Comparison of ENCODE assay signal across 9 cellular contexts in genomic region chr1:192445849-192446489, GRCh38.
DNase-seq lines count a peak whose midpoint lies in the region; ATAC-seq, FAIRE-seq and TF ChIP-seq lines count a peak whose summit lies in the region.
"Had no signal": no experiment of that assay in that cellular context is flagged by ENCODE, and none has a peak within 500 bp of the region (broad histone marks: within the 10 kb centered on the region; RNA-seq: fewer than 3 reads in every experiment).

No MANE protein-coding gene starts in this region.

- H3K36me3 ChIP-seq in H1 (ENCODE audit: control insufficient read depth in 2 of 4, insufficient read depth in 4 of 4, low read length in 3 of 4) (no peaks in the 10 kb centered on the region), neural progenitor cell (no peaks in the 10 kb centered on the region), upper lobe of left lung (no peaks in the 10 kb centered on the region)
- H3K36me3 ChIP-seq: BLaER1 had no signal

- H3F3A ChIP-seq in neural progenitor cell (ENCODE audit: low read depth), result no peaks in the 10 kb centered on the region

- H2AK5ac ChIP-seq in H1 (ENCODE audit: low read depth, low read length), result no peak overlapping the region

- H3K4ac ChIP-seq in H1 (replicated peaks; ENCODE audit: insufficient read length, low read depth, low read length), result no peak overlapping the region

- no peak overlapping the region for H3K4me2 ChIP-seq in H1 (ENCODE audit: insufficient read depth in 1 of 2, low read depth in 2 of 2, low read length in 2 of 2)
- H3K4me2 ChIP-seq in neural progenitor cell, result no peak overlapping the region
- H3K4me2 ChIP-seq: BLaER1 had no signal

- no peaks in the 10 kb centered on the region for H3K9me3 Mint-ChIP-seq in neural progenitor cell

- H4K5ac ChIP-seq in H1 (ENCODE audit: insufficient read length, low read depth, low read length), result no peak overlapping the region

- H2AFZ ChIP-seq in H1 (ENCODE audit: low read length) (no peak overlapping the region), neural progenitor cell (replicated peaks) (no peak overlapping the region)

- no peaks in the 10 kb centered on the region for H3K36me3 Mint-ChIP-seq in neural progenitor cell

- no peak overlapping the region for H3K18ac ChIP-seq in H1 (ENCODE audit: extremely low read depth, low read length)

- H3K27ac Mint-ChIP-seq in neural progenitor cell, result no peak overlapping the region

- H3K14ac ChIP-seq in H1 (ENCODE audit: insufficient read length), result no peak overlapping the region

- FAIRE-seq in H1 (lab: Jason Lieb, UNC), result no peak

- H2BK5ac ChIP-seq in H1 (ENCODE audit: low read depth, low read length), result no peak overlapping the region

- H3K4me1 Mint-ChIP-seq in neural progenitor cell, result peaks cover 2% of the 10 kb centered on the region

- H3K23ac ChIP-seq in H1 (ENCODE audit: insufficient read length), result no peak overlapping the region

- no peak overlapping the region for H2BK20ac ChIP-seq in H1 (ENCODE audit: low read length)

- H4K91ac ChIP-seq in H1 (replicated peaks; ENCODE audit: insufficient read length, low read length), result no peak overlapping the region

- H3K56ac ChIP-seq in H1 (replicated peaks; ENCODE audit: insufficient read length, low read depth, low read length), result no peak overlapping the region

- no peak overlapping the region for H2BK120ac ChIP-seq in H1 (replicated peaks; ENCODE audit: low read depth, low read length)

- no peaks in the 10 kb centered on the region for H3K23me2 ChIP-seq in H1 (ENCODE audit: low read depth, low read length)

- TF ChIP-seq CTCF in H1 (IDR thresholded peaks at IDR 0.05; ENCODE audit: control extremely low read depth in 1 of 3, insufficient read depth in 1 of 3, low read depth in 1 of 3, low read length in 3 of 3) (peak in 2 of 3 experiments; percentile 29 to 32; a peak in 2 of 4 replicates), neural progenitor cell (IDR thresholded peaks at IDR 0.05) (peak; percentile 94), upper lobe of left lung (IDR thresholded peaks at IDR 0.05) (peak; percentile 41 to 81 (median 76))

- H3K9ac ChIP-seq in H1 (replicated peaks in 1 of 4; ENCODE audit: extremely low read depth in 1 of 4, low read depth in 3 of 4, low read length in 3 of 4) (no peak overlapping the region), neural progenitor cell (no peak overlapping the region)
- H3K9ac ChIP-seq: BLaER1 had no signal

- H3K9me3 ChIP-seq in H1 (ENCODE audit: insufficient read depth in 2 of 2, low read depth in 1 of 2, low read length in 1 of 2) (no peaks in the 10 kb centered on the region), neural progenitor cell (ENCODE audit: low read depth) (no peaks in the 10 kb centered on the region), upper lobe of left lung (no peaks in the 10 kb centered on the region)
- H3K9me3 ChIP-seq: BLaER1 had no signal

- TF ChIP-seq RAD21 in H1 (IDR thresholded peaks at IDR 0.05 in 1 of 2, conservative IDR thresholded peaks at IDR 0.05 in 1 of 2; ENCODE audit: low read depth in 2 of 2, low read length in 2 of 2), result peak in 1 of 2 experiments; percentile 78

- no peak for TF ChIP-seq POLR2A in H1 (IDR thresholded peaks at IDR 0.05; ENCODE audit: control extremely low read depth in 1 of 2, low read depth in 2 of 2, low read length in 2 of 2)
- no peak for TF ChIP-seq POLR2A in upper lobe of left lung (IDR thresholded peaks at IDR 0.05)

- H3K4me1 ChIP-seq in H1 (replicated peaks in 1 of 4; ENCODE audit: control insufficient read depth in 3 of 4, insufficient read depth in 4 of 4, low read length in 3 of 4) (0 out of 7 replicates have a peak, but pooled peaks cover 0 to 2% (median 0%) of the 10 kb centered on the region in 4 experiments), neural progenitor cell (no peaks in the 10 kb centered on the region), upper lobe of left lung (peaks cover 0 to 4% (median 0%) of the 10 kb centered on the region in 4 donors)
- H3K4me1 ChIP-seq: BLaER1 had no signal

- H3K79me2 ChIP-seq in H1 (ENCODE audit: control insufficient read depth in 1 of 2, insufficient read depth in 2 of 2, low read length in 2 of 2) (no peaks in the 10 kb centered on the region), neural progenitor cell (ENCODE audit: low read depth) (no peaks in the 10 kb centered on the region)

- H4K20me1 ChIP-seq in H1 (replicated peaks in 1 of 2; ENCODE audit: control insufficient read depth in 1 of 2, insufficient read depth in 2 of 2, low read length in 2 of 2), result no peaks in the 10 kb centered on the region
- H4K20me1 ChIP-seq in neural progenitor cell (ENCODE audit: low read depth), result no peaks in the 10 kb centered on the region
- H4K20me1 ChIP-seq: BLaER1 had no signal

- H4K8ac ChIP-seq in H1 (ENCODE audit: extremely low read depth, insufficient read depth, low read length), result no peak overlapping the region

- H2BK12ac ChIP-seq in H1 (ENCODE audit: low read depth, low read length), result no peak overlapping the region

- ATAC-seq in HG02678 (IDR thresholded peaks at IDR 0.05; ENCODE audit: unreplicated experiment), result peak; percentile 67
- ATAC-seq in upper lobe of left lung (ENCODE audit: low FRiP score in 2 of 2), result peak in 1 of 2 donors; percentile 78

- H3K27ac ChIP-seq in H1 (ENCODE audit: low read depth, low read length) (no peak overlapping the region), neural progenitor cell (no peak overlapping the region), upper lobe of left lung (no peak overlapping the region)
- H3K27ac ChIP-seq: BLaER1 had no signal

- DNase-seq in DMS 273 (lab: John Stamatoyannopoulos, UW; ENCODE audit: unreplicated experiment) (peak; percentile 54), DMS 273 treated with DMSO at 0.1 percent for 48 hours (lab: John Stamatoyannopoulos, UW) (no peak), NCI-H2107 (lab: John Stamatoyannopoulos, UW) (peak; percentile 13), H1 (ENCODE audit: low read depth in 1 of 2, low spot score in 2 of 2) (peak in 1 of 2 experiments; percentile 67), neural progenitor cell (ENCODE audit: low spot score) (peak; percentile 36), upper lobe of left lung (peak in 1 of 2 donors; percentile 29)
- peak; percentile 42 to 44 for DNase-seq in activated CD4-positive, alpha-beta T cell treated with anti-CD3 and anti-CD28 coated beads, Interleukin-2, amount 50 U/mL, for 4 hours

- POLR2A ChIA-PET in H1 (lab: Charles Lee; ENCODE audit: partially characterized antibody), result no interaction called here

- CTCF ChIA-PET in H1 (lab: Charles Lee; ENCODE audit: partially characterized antibody), result interaction anchor here (0.9 to 2.0 kb wide), 2 partner anchors 26 to 1427 kb away, joined by 3 to 6 read pairs; no protein-coding TSS in a partner anchor

- H3K4me3 ChIP-seq in H1 (ENCODE audit: extremely low read depth in 1 of 4, insufficient read depth in 2 of 4, low read depth in 3 of 4, low read length in 4 of 4) (no peak overlapping the region), neural progenitor cell (no peak overlapping the region), upper lobe of left lung (peak overlapping the region in 1 of 4 donors; percentile 7)
- H3K4me3 ChIP-seq: BLaER1 had no signal

- no peaks in the 10 kb centered on the region for H3K79me1 ChIP-seq in H1 (ENCODE audit: low read depth, low read length)

- no peak overlapping the region for H2BK15ac ChIP-seq in H1 (ENCODE audit: low read length)

- WGBS in H1 (ENCODE audit: extremely low coverage in 1 of 2, insufficient coverage in 1 of 2, insufficient read length in 1 of 2, insufficient replicate concordance in 2 of 2, low coverage in 1 of 2, low lambda C conversion rate in 2 of 2, missing lambda C conversion rate in 1 of 2), 2 experiments, result 25% methylated on average over 6 of the region's 6 CpGs; no CpG with 5 or more reads in 1 of the 2 experiments
- WGBS in upper lobe of left lung, 2 donors, result 9 to 11% methylated on average over 6 of the region's 6 CpGs

- no peak for TF ChIP-seq EP300 in H1 (IDR thresholded peaks at IDR 0.05; ENCODE audit: borderline replicate concordance in 1 of 2, low read depth in 2 of 2, low read length in 2 of 2)
- no peak for TF ChIP-seq EP300 in upper lobe of left lung (IDR thresholded peaks at IDR 0.05)

- H3K27me3 ChIP-seq in H1 (replicated peaks in 1 of 4; ENCODE audit: control insufficient read depth in 3 of 4, extremely low read depth in 1 of 4, insufficient read depth in 3 of 4, low read length in 3 of 4), result no peaks in the 10 kb centered on the region
- H3K27me3 ChIP-seq in neural progenitor cell, result no peaks in the 10 kb centered on the region
- H3K27me3 ChIP-seq in upper lobe of left lung, result no peaks in the 10 kb centered on the region
- H3K27me3 ChIP-seq: BLaER1 had no signal

- no peak overlapping the region for H3K4me3 Mint-ChIP-seq in neural progenitor cell

- H3K27me3 Mint-ChIP-seq in neural progenitor cell (ENCODE audit: insufficient read depth, low read depth), result no peaks in the 10 kb centered on the region

TF ChIP-seq in H1, 55 proteins besides CTCF, POLR2A, EP300 and RAD21:
- TF ChIP-seq EZH2 (IDR thresholded peaks at IDR 0.05; ENCODE audit: low read depth, low read length, severe bottlenecking) (no peak), CHD2 (IDR thresholded peaks at IDR 0.05; ENCODE audit: low read length) (no peak), TAF1 (IDR thresholded peaks at IDR 0.05; ENCODE audit: low read depth, low read length) (no peak), ZNF274 (IDR thresholded peaks at IDR 0.05; ENCODE audit: borderline replicate concordance, extremely low read depth, low read length) (no peak), MAX (IDR thresholded peaks at IDR 0.05) (no peak), KDM1A (IDR thresholded peaks at IDR 0.05; ENCODE audit: borderline replicate concordance, low read length) (no peak)

Comparison
In these comparisons a context has a peak if more than half of its experiments do, and no peak if none do; other contexts are left out.
1. CTCF ChIP-seq: peak in every context shown above with its lines; median percentile 94 in neural progenitor cell; 76 in upper lobe of left lung; 30 in H1.